ENCODE assay signal across 26 cellular contexts in genomic region chr4:11900277-11900676, GRCh38.
"Had no signal": no experiment of that assay in that cellular context is flagged by ENCODE, and none has a peak within 500 bp of the region (broad histone marks: within the 10 kb centered on the region; RNA-seq: fewer than 3 reads in every experiment).

No MANE protein-coding gene starts in this region.

- DNase-seq: head of caudate nucleus; hypothalamus; immature natural killer cell; kidney; left ventricle myocardium inferior; mesendoderm; naive thymus-derived CD4-positive, alpha-beta T cell; ovary; posterior cingulate gyrus; retina; right cardiac atrium; stimulated activated CD4-positive, alpha-beta T cell treated with anti-CD3 and anti-CD28 coated beads, Interleukin-1b, Interleukin-23, amount 100 ng/mL, for 48 hours; stimulated activated CD4-positive, alpha-beta T cell treated with anti-CD3 and anti-CD28 coated beads, Interleukin-2, amount 100 ng/mL, for 48 hours; stimulated activated CD4-positive, alpha-beta T cell treated with anti-CD3 and anti-CD28 coated beads, Interleukin-4, amount 100 ng/mL, for 4 hours; stimulated activated CD8-positive, alpha-beta memory T cell treated with anti-CD3 and anti-CD28 coated beads, Interleukin-4, amount 100 ng/mL, for 48 hours; tibial artery; uterus had no signal

- H3K9me3 ChIP-seq: left ventricle myocardium inferior, prostate gland, suprapubic skin, thoracic aorta, tibial artery, uterus had no signal

- FAIRE-seq: islet of Langerhans, kidney had no signal

- H3K36me3 ChIP-seq: left ventricle myocardium inferior, ovary, prostate gland, suprapubic skin, thoracic aorta, tibial artery, uterus had no signal

- H3K27ac ChIP-seq: left ventricle myocardium inferior, ovary, prostate gland, skin epidermis, suprapubic skin, thoracic aorta, tibial artery, uterus had no signal

- ATAC-seq: naive thymus-derived CD4-positive, alpha-beta T cell; natural killer cell treated with Interleukin-12 subunit alpha and Interleukin-12 subunit beta and Interleukin-15 and Interleukin-18, amount 100 ng/mL, for 72 hours; right cardiac atrium; sciatic nerve; stimulated activated memory B cell treated with anti-CD40 and anti-IgM and Interleukin-4, amounts not matched to agents 10 μg/mL and 1 μg/mL and 100 μg/mL, for 72 hours had no signal

- H3K27me3 ChIP-seq: ovary, suprapubic skin, tibial artery, uterus had no signal

- H3K4me3 ChIP-seq: left ventricle myocardium inferior, lung, ovary, prostate gland, skin epidermis, suprapubic skin, thoracic aorta, tibial artery, uterus had no signal

- H3K4me1 ChIP-seq: prostate gland, suprapubic skin, tibial artery, uterus had no signal
